Comparison of ENCODE assay signal across 9 cellular contexts in genomic region chr22:24631430-24632016, GRCh38. TPM values are rescaled to one million over a fixed set of nuclear protein-coding genes. Genes with fewer than 3 reads are reported as not detected.
A peak's percentile ranks its signal among the peaks of the same experiment; 100 is the strongest.
DNase-seq lines count a peak whose midpoint lies in the region; ATAC-seq, FAIRE-seq and TF ChIP-seq lines count a peak whose summit lies in the region.
"Not testable (repeated sequence)": the region's sequence is repeated elsewhere in the genome, so short reads cannot be mapped to it uniquely, and the experiment has no call there.
"Had no signal": no experiment of that assay in that cellular context is flagged by ENCODE, and none has a peak within 500 bp of the region (broad histone marks: within the 10 kb centered on the region; RNA-seq: fewer than 3 reads in every experiment).

No MANE protein-coding gene starts in this region.

- H3K27me3 Mint-ChIP-seq in chondrocyte (ENCODE audit: low read depth); nephron (ENCODE audit: low read depth): not testable (repeated sequence)

- TF ChIP-seq POLR2A in uterus (IDR thresholded peaks at IDR 0.05): not testable (repeated sequence)

- H3K27ac Mint-ChIP-seq in chondrocyte (ENCODE audit: unreplicated experiment) (peak overlapping the region; percentile 73), nephron (peak overlapping the region; percentile 97 to 100 (median 100))

- ATAC-seq in sciatic nerve: peak; percentile 74

- POLR2A ChIA-PET in HEK293 (lab: Yijun Ruan, JAX): not testable (repeated sequence)

- H3K27ac ChIP-seq in HEK293 (ENCODE audit: extremely low read depth, low read depth, low read length): not testable (repeated sequence)
- H3K27ac ChIP-seq in VCaP: peak overlapping the region; percentile 66
- H3K27ac ChIP-seq in cardiac muscle cell: peak overlapping the region; percentile 43
- peak overlapping the region; percentile 67 to 75 for H3K27ac ChIP-seq in kidney (ENCODE audit: low read depth in 2 of 2, low read length in 2 of 2)
- H3K27ac ChIP-seq in uterus: peak overlapping the region in 1 of 2 donors; percentile 42

- not testable (repeated sequence) for TF ChIP-seq CTCF in HEK293 (tag by site-specific recombination; IDR thresholded peaks at IDR 0.05); VCaP (conservative IDR thresholded peaks at IDR 0.05); chondrocyte (IDR thresholded peaks at IDR 0.05); cardiac muscle cell (IDR thresholded peaks at IDR 0.05; ENCODE audit: low read depth, low read length); kidney (IDR thresholded peaks at IDR 0.05; ENCODE audit: borderline replicate concordance, extremely low read depth, insufficient read depth); nephron (IDR thresholded peaks at IDR 0.05; ENCODE audit: unreplicated experiment in 3 of 3); uterus (IDR thresholded peaks at IDR 0.05)

- FAIRE-seq in kidney (lab: Jason Lieb, UNC): not testable (repeated sequence)

- H3K4me1 ChIP-seq in HEK293 (ENCODE audit: control insufficient read depth, insufficient read depth, low read length); cardiac muscle cell (ENCODE audit: low read depth); kidney (ENCODE audit: control insufficient read depth in 1 of 2, insufficient read depth in 1 of 2, low read depth in 1 of 2, low read length in 2 of 2); uterus: not testable (repeated sequence)

- H3K36me3 Mint-ChIP-seq in chondrocyte (ENCODE audit: low read depth); nephron (ENCODE audit: low read depth): not testable (repeated sequence)

- CTCF ChIA-PET in HEK293 (lab: Yijun Ruan, JAX): not testable (repeated sequence)

- not testable (repeated sequence) for H3K4me3 Mint-ChIP-seq in chondrocyte (ENCODE audit: unreplicated experiment)
- peak overlapping the region; percentile 15 to 59 (median 40) for H3K4me3 Mint-ChIP-seq in nephron

- not testable (repeated sequence) for H3K27me3 ChIP-seq in cardiac muscle cell, uterus

- DNase-seq in chondrocyte (ENCODE audit: low spot score); sciatic nerve (ENCODE audit: low spot score): not testable (repeated sequence)
- peak in 1 of 2 donors; percentile 67 for DNase-seq in cardiac muscle cell (ENCODE audit: low read depth in 1 of 2, low spot score in 1 of 2)
- DNase-seq in kidney: peak; percentile 93
- peak; percentile 21 to 65 for DNase-seq in uterus

- not testable (repeated sequence) for H3K9ac ChIP-seq in kidney (ENCODE audit: low read length in 2 of 2)

- intact Hi-C loops in kidney (cut with DNase I); sciatic nerve (cut with DNase I); uterus (cut with DNase I; ENCODE audit: low total_unique reads): not testable (repeated sequence)

- not testable (repeated sequence) for H3K36me3 ChIP-seq in HEK293 (ENCODE audit: control insufficient read depth in 2 of 2, insufficient read depth in 1 of 2, low read length in 2 of 2); cardiac muscle cell; kidney (ENCODE audit: control insufficient read depth in 1 of 2, insufficient read depth in 2 of 2, low read length in 2 of 2); uterus

- not testable (repeated sequence) for H3K9me3 Mint-ChIP-seq in chondrocyte (ENCODE audit: low read depth); nephron

- H3K4me1 Mint-ChIP-seq in chondrocyte (ENCODE audit: low read depth): peaks cover 31% of the 10 kb centered on the region
- H3K4me1 Mint-ChIP-seq in nephron: peaks cover 34% of the 10 kb centered on the region

- H3K9me3 ChIP-seq in HEK293 (ENCODE audit: control insufficient read depth, insufficient read depth, low read depth, low read length); cardiac muscle cell (ENCODE audit: low read depth); kidney (ENCODE audit: control insufficient read depth in 1 of 2, low read length in 2 of 2); uterus: not testable (repeated sequence)

- H3K4me3 ChIP-seq in HEK293 (ENCODE audit: low read depth, low read length); cardiac muscle cell; kidney (ENCODE audit: low read length in 2 of 2); uterus: not testable (repeated sequence)

TF ChIP-seq in HEK293, 187 proteins besides CTCF, POLR2A, EP300 and RAD21:
- TF ChIP-seq EGR2 (tag by site-specific recombination; IDR thresholded peaks at IDR 0.05; ENCODE audit: low read depth): peak; percentile 44; the same call in 1 of the 2 replicates
- peak; percentile 41; the same call in 1 of the 2 replicates for TF ChIP-seq ZFHX2 (tag by site-specific recombination; conservative IDR thresholded peaks at IDR 0.05)
TF ChIP-seq in HEK293: peak in this region for 2; not testable (repeated sequence) for 185.

RNA-seq across cellular contexts. Expression of gene GGT1, which starts 28.5 kb away (rescaled TPM):
- total RNA-seq in chondrocyte (1.4 to 1.8 TPM (median 1.5 TPM) in 3 replicates), cardiac muscle cell (12.0 and 20.4 TPM in 2 replicates), kidney (169 TPM), sciatic nerve (9.0 TPM), uterus (1 to 10 TPM in 2 of 4 donors, not detected in 2; 4.1 to 9.6 TPM)
- polyA plus RNA-seq in cardiac muscle cell (17.2 and 24.1 TPM in 2 replicates), kidney (ENCODE audit: insufficient read depth, low read depth, low replicate concordance) (153 TPM)

RNA-seq across cellular contexts. Expression of gene LRRC75B, which starts 38.6 kb away (rescaled TPM):
- total RNA-seq in chondrocyte: 5.6 to 13.0 TPM (median 8.6 TPM) in 3 replicates
- total RNA-seq in cardiac muscle cell: 33.0 and 42.4 TPM in 2 replicates
- polyA plus RNA-seq in cardiac muscle cell: 48.4 and 58.5 TPM in 2 replicates
- 47.6 TPM for total RNA-seq in kidney
- polyA plus RNA-seq in kidney (ENCODE audit: insufficient read depth, low read depth, low replicate concordance): 23.4 TPM
- 17.5 TPM for total RNA-seq in sciatic nerve
- 10 to 100 TPM in 2 of 4 donors, 1 to 10 TPM in 1, under 1 TPM in 1; 0.88 to 16.2 (median 8.2) TPM for total RNA-seq in uterus
- total RNA-seq: CD4-positive, CD25-positive, alpha-beta regulatory T cell had no signal
